In the genomic region with DNA sequence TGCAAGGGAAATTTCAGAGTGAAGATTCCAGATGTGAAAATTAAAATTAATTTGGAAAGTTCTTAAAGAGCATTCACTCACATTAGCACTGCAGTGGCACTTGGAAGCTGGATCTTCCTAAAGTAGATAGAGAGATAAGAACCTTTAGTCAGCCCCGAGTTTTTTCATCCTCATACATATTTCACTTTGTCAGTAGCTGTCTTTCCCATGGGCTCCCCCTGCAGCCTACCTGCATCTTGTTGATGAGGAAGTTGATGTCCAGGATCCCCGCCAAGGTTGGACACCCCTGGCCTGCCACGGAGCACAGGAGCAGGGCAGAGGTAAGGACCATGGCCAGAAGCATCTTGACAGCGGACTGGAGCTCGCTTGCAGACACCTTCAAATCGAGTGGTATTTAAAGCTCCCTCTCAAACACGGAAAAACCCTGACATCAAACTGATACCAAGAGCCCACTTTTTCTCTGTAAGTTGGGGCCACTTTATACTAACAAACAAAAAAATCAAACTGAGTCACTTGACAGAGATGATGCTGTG, we compare ENCODE assay signal across 1 cellular context.
TF ChIP-seq lines count a peak whose summit lies in the region.

A gene (minus strand): TSS at position 368 of the 533 bp plus-strand sequence. CDS start 25 bp downstream, at position 343.

TF ChIP-seq in HCT116, 20 proteins besides CTCF, POLR2A, EP300 and RAD21:
- no peak for TF ChIP-seq JUND (IDR thresholded peaks at IDR 0.05)
- TF ChIP-seq FOSL1 (IDR thresholded peaks at IDR 0.05; ENCODE audit: low read depth), result no peak
- no peak for TF ChIP-seq ZFX (IDR thresholded peaks at IDR 0.05)
- no peak for TF ChIP-seq CBX3 (IDR thresholded peaks at IDR 0.05; ENCODE audit: low read depth)
- TF ChIP-seq EZH2 (IDR thresholded peaks at IDR 0.05), result no peak
- TF ChIP-seq, protein P1, sequence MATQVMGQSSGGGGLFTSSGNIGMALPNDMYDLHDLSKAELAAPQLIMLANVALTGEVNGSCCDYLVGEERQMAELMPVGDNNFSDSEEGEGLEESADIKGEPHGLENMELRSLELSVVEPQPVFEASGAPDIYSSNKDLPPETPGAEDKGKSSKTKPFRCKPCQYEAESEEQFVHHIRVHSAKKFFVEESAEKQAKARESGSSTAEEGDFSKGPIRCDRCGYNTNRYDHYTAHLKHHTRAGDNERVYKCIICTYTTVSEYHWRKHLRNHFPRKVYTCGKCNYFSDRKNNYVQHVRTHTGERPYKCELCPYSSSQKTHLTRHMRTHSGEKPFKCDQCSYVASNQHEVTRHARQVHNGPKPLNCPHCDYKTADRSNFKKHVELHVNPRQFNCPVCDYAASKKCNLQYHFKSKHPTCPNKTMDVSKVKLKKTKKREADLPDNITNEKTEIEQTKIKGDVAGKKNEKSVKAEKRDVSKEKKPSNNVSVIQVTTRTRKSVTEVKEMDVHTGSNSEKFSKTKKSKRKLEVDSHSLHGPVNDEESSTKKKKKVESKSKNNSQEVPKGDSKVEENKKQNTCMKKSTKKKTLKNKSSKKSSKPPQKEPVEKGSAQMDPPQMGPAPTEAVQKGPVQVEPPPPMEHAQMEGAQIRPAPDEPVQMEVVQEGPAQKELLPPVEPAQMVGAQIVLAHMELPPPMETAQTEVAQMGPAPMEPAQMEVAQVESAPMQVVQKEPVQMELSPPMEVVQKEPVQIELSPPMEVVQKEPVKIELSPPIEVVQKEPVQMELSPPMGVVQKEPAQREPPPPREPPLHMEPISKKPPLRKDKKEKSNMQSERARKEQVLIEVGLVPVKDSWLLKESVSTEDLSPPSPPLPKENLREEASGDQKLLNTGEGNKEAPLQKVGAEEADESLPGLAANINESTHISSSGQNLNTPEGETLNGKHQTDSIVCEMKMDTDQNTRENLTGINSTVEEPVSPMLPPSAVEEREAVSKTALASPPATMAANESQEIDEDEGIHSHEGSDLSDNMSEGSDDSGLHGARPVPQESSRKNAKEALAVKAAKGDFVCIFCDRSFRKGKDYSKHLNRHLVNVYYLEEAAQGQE (IDR thresholded peaks at IDR 0.05; ENCODE audit: low read depth), result no peak
